26 cellular contexts compared by ENCODE assay signal in the genomic region with DNA sequence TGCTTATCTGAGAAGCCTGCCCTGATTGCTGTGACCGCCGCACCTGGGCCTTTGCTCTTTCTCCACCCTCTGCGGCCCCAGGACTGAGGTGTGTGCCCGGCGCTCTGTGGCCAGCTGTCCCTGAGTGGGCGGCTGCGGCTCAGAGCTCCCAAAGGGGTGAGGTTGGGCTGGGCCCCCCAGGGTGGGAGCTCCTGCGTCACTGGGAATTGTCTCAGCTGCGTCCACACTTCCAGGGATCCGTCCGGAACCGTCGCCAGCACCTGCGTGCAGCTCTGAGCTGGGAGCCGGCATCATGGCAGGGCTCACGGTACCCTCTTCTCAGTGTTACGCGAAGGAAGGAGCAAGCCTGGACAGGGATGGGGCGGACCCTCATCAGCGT.
"Had no signal": no experiment of that assay in that cellular context is flagged by ENCODE, and none has a peak within 500 bp of the region (broad histone marks: within the 10 kb centered on the region; RNA-seq: fewer than 3 reads in every experiment).

No MANE protein-coding gene starts in this region.

- H3K27ac Mint-ChIP-seq: memory B cell; naive B cell; natural killer cell treated with Interleukin-12 subunit alpha and Interleukin-12 subunit beta and Interleukin-15 and Interleukin-18, amount 100 ng/mL, for 72 hours; stimulated activated effector memory CD8-positive, alpha-beta T cell treated with anti-CD3 and anti-CD28 coated beads, Interleukin-12 subunit alpha, Interleukin-12 subunit beta, amount 100 ng/mL, for 72 hours had no signal

- H3K27me3 Mint-ChIP-seq: natural killer cell treated with Interleukin-12 subunit alpha and Interleukin-12 subunit beta and Interleukin-15 and Interleukin-18, amount 100 ng/mL, for 72 hours had no signal

- ATAC-seq: left lobe of liver; natural killer cell treated with Interleukin-12 subunit alpha and Interleukin-12 subunit beta and Interleukin-15 and Interleukin-18, amount 100 ng/mL, for 72 hours; stimulated activated effector memory CD8-positive, alpha-beta T cell treated with anti-CD3 and anti-CD28 coated beads, Interleukin-12 subunit alpha, Interleukin-12 subunit beta, amount 100 ng/mL, for 72 hours had no signal

- H3K4me2 ChIP-seq: hepatocyte had no signal

- H3K9me3 ChIP-seq: colonic mucosa, mucosa of descending colon, ovary, right atrium auricular region, sigmoid colon, stomach, thyroid gland, vagina had no signal

- H3K36me3 Mint-ChIP-seq: memory B cell; mesothelial cell of epicardium; naive B cell; natural killer cell treated with Interleukin-12 subunit alpha and Interleukin-12 subunit beta and Interleukin-15 and Interleukin-18, amount 100 ng/mL, for 72 hours; stimulated activated effector memory CD8-positive, alpha-beta T cell treated with anti-CD3 and anti-CD28 coated beads, Interleukin-12 subunit alpha, Interleukin-12 subunit beta, amount 100 ng/mL, for 72 hours had no signal

- FAIRE-seq: endometrium, frontal cortex, kidney had no signal

- H3K27ac ChIP-seq: colonic mucosa, ovary, right atrium auricular region, sigmoid colon, stomach, thyroid gland had no signal

- H3K4me3 ChIP-seq: colonic mucosa, hepatocyte, lung, mucosa of descending colon, ovary, right atrium auricular region, sigmoid colon, stomach, thyroid gland had no signal

- H2AFZ ChIP-seq: hepatocyte had no signal

- H3K9me3 Mint-ChIP-seq: memory B cell; mesothelial cell of epicardium; natural killer cell treated with Interleukin-12 subunit alpha and Interleukin-12 subunit beta and Interleukin-15 and Interleukin-18, amount 100 ng/mL, for 72 hours; stimulated activated effector memory CD8-positive, alpha-beta T cell treated with anti-CD3 and anti-CD28 coated beads, Interleukin-12 subunit alpha, Interleukin-12 subunit beta, amount 100 ng/mL, for 72 hours had no signal

- H3K27me3 ChIP-seq: colonic mucosa, hepatocyte, ovary, right atrium auricular region, sigmoid colon, thyroid gland, vagina had no signal

- H3K4me1 ChIP-seq: colonic mucosa, thyroid gland had no signal

- DNase-seq: colonic mucosa; effector memory CD4-positive, alpha-beta T cell; erythroblast; kidney; mucosa of descending colon; naive B cell; occipital lobe; ovary; sigmoid colon; stimulated activated CD4-positive, alpha-beta T cell treated with anti-CD3 and anti-CD28 coated beads, Interleukin-2, amount 100 ng/mL, for 24 hours; stimulated activated CD4-positive, alpha-beta T cell treated with anti-CD3 and anti-CD28 coated beads, Interleukin-4, amount 100 ng/mL, for 24 hours; stimulated activated naive CD4-positive, alpha-beta T cell treated with Interleukin-2 at 50 U/mL for 16 hours; stomach; thyroid gland; trophoblast cell had no signal

- H3K36me3 ChIP-seq: colonic mucosa, ovary, right atrium auricular region, sigmoid colon, stomach, thyroid gland, vagina had no signal

- H3K4me3 Mint-ChIP-seq: memory B cell; mesothelial cell of epicardium; naive B cell; natural killer cell treated with Interleukin-12 subunit alpha and Interleukin-12 subunit beta and Interleukin-15 and Interleukin-18, amount 100 ng/mL, for 72 hours; stimulated activated effector memory CD8-positive, alpha-beta T cell treated with anti-CD3 and anti-CD28 coated beads, Interleukin-12 subunit alpha, Interleukin-12 subunit beta, amount 100 ng/mL, for 72 hours had no signal

- H3K79me2 ChIP-seq: hepatocyte had no signal
